In the genomic region with DNA sequence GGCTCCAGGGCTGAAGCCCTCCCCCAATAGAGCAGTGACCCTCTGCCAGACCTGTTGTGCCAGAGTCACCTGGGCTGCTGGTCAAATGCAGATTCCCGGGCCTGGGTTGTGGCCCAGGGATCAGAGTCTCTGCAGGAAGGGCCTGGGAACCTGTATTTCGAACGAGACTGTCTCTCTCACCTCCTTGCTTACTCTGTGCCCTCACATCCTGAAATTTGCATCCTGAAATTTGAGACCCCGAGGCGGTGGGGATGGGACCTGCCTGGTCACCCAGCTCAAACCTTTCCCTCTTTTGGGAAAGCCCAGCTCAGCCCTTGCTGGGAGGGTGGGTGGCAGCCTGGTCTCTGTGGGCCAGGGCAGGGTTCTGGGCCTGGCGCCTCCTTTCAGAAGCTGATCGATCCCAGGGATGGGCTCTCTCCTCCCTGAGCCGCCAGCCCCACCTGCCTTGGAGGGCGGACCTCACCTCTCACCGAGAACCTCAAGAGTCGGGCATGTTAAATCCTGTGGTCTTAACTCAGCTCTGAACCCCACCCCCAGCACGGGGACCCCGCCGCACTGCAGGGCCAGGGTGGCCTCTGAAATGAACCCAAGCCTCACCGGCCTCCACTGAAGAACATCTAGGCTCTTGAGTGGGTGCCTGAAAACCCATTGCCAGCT, we compare ENCODE assay signal across 15 cellular contexts. TPM values are rescaled to one million over a fixed set of nuclear protein-coding genes. Genes with fewer than 3 reads are reported as not detected.
DNase-seq lines count a peak whose midpoint lies in the region; ATAC-seq and TF ChIP-seq lines count a peak whose summit lies in the region.
"Had no signal": no experiment of that assay in that cellular context is flagged by ENCODE, and none has a peak within 500 bp of the region (broad histone marks: within the 10 kb centered on the region; RNA-seq: fewer than 3 reads in every experiment).

No MANE protein-coding gene starts in this region.

- H3K4me1 Mint-ChIP-seq in GM23338 (peaks cover 39% of the 10 kb centered on the region), WTC11 (peaks cover 56% of the 10 kb centered on the region)

- TF ChIP-seq CTCF in GM23338 (conservative IDR thresholded peaks at IDR 0.05; ENCODE audit: low read depth in 2 of 2) = no peak
- no peak for TF ChIP-seq CTCF in WTC11 (IDR thresholded peaks at IDR 0.05)

- H4K20me1 ChIP-seq in BLaER1 (no peaks in the 10 kb centered on the region), GM23338 (replicated peaks; ENCODE audit: insufficient read depth) (peaks cover 6% of the 10 kb centered on the region; the same call in 1 of the 2 replicates)

- no peaks in the 10 kb centered on the region for H3F3A ChIP-seq in GM23338 (replicated peaks; ENCODE audit: low read depth)

- CTCF ChIA-PET in WTC11 (lab: Charles Lee) = interaction anchor here (0.6 to 2.4 kb wide), 6 partner anchors 10 to 83 kb away, joined by 3 to 13 read pairs (median 5); no protein-coding TSS in a partner anchor

- no peaks in the 10 kb centered on the region for H3K9me2 ChIP-seq in GM23338 (ENCODE audit: insufficient read depth)

- DNase-seq in GM23338 (ENCODE audit: low spot score) (peak; percentile 67), WTC11 (ENCODE audit: low spot score) (peak; percentile 55), mucosa of gallbladder (ENCODE audit: low spot score) (peak; percentile 27), COLO829 (ENCODE audit: low spot score) (no peak), T-helper 2 cell (no peak)
- DNase-seq: BE2C, DMS 273 treated with DMSO at 0.1 percent for 48 hours, NCI-H1436, NCI-H2081, NCI-H524 had no signal

- peaks cover 3% of the 10 kb centered on the region; the same call in 1 of the 3 replicates for H3K36me3 Mint-ChIP-seq in GM23338 (ENCODE audit: low read depth)
- no peaks in the 10 kb centered on the region for H3K36me3 Mint-ChIP-seq in WTC11
- H3K36me3 Mint-ChIP-seq: CD8-positive, alpha-beta memory T cell had no signal

- H3K4me3 ChIP-seq in BLaER1 = no peak overlapping the region
- H3K4me3 ChIP-seq in GM23338 = no peak overlapping the region
- H3K4me3 ChIP-seq: SJSA1 had no signal

- H3K27ac ChIP-seq in BLaER1 (no peak overlapping the region), GM23338 (ENCODE audit: low read depth) (no peak overlapping the region)
- H3K27ac ChIP-seq: SJSA1 had no signal

- H3K9me3 Mint-ChIP-seq in GM23338 = no peaks in the 10 kb centered on the region
- H3K9me3 Mint-ChIP-seq in WTC11 = no peaks in the 10 kb centered on the region
- H3K9me3 Mint-ChIP-seq: CD8-positive, alpha-beta memory T cell had no signal

- H3K36me3 ChIP-seq in BLaER1 (no peaks in the 10 kb centered on the region), GM23338 (ENCODE audit: insufficient read depth) (no peaks in the 10 kb centered on the region)
- H3K36me3 ChIP-seq: BE2C, SJSA1 had no signal

- peak overlapping the region; percentile 62 for H3K4me2 ChIP-seq in BLaER1
- H3K4me2 ChIP-seq in GM23338 = peak overlapping the region; percentile 60

- H3K79me2 ChIP-seq in GM23338 (replicated peaks; ENCODE audit: insufficient read depth) = no peaks in the 10 kb centered on the region

- H3K27me3 ChIP-seq in BLaER1 (peaks cover 14% of the 10 kb centered on the region), GM23338 (ENCODE audit: insufficient read depth) (no peaks in the 10 kb centered on the region)
- H3K27me3 ChIP-seq: BE2C, SJSA1 had no signal

- H3K9ac ChIP-seq in BLaER1 = no peak overlapping the region

- H3K27ac Mint-ChIP-seq in GM23338 (peak overlapping the region; percentile 43; the same call in 1 of the 2 replicates), WTC11 (peak overlapping the region; percentile 36; the same call in 1 of the 2 replicates)

- H2AFZ ChIP-seq in GM23338 = no peak overlapping the region

- POLR2A ChIA-PET in WTC11 (lab: Charles Lee) = interaction anchor here (0.6 to 1.3 kb wide), 2 partner anchors 44 to 284 kb away, joined by 5 read pairs; partner anchors contain the start of gene IER5L

- ATAC-seq in GM23338 (peak; percentile 52), WTC11 (peak; percentile 28), HG02571 (IDR thresholded peaks at IDR 0.05; ENCODE audit: unreplicated experiment) (no peak)

- no peaks in the 10 kb centered on the region for H3K9me3 ChIP-seq in BLaER1
- H3K9me3 ChIP-seq: BE2C, SJSA1 had no signal

- H3K4me3 Mint-ChIP-seq in GM23338 (no peak overlapping the region), WTC11 (0 out of 2 replicates have a peak overlapping the region, but pooled peaks have one; percentile 15)

- H3K27me3 Mint-ChIP-seq in GM23338 (ENCODE audit: insufficient read depth, low read depth, poor library complexity) (peaks cover 27% of the 10 kb centered on the region), WTC11 (ENCODE audit: low read depth) (no peaks in the 10 kb centered on the region)
- H3K27me3 Mint-ChIP-seq: CD8-positive, alpha-beta memory T cell had no signal

- H3K4me1 ChIP-seq in BLaER1 = peaks cover 81% of the 10 kb centered on the region
- peaks cover 27% of the 10 kb centered on the region for H3K4me1 ChIP-seq in GM23338 (ENCODE audit: insufficient read depth)
- H3K4me1 ChIP-seq: SJSA1 had no signal

TF ChIP-seq in GM23338, 12 proteins besides CTCF, POLR2A, EP300 and RAD21 (continues in another document):
- no peak for TF ChIP-seq STAT1 (IDR thresholded peaks at IDR 0.05; ENCODE audit: unreplicated experiment)
- TF ChIP-seq, protein P1, sequence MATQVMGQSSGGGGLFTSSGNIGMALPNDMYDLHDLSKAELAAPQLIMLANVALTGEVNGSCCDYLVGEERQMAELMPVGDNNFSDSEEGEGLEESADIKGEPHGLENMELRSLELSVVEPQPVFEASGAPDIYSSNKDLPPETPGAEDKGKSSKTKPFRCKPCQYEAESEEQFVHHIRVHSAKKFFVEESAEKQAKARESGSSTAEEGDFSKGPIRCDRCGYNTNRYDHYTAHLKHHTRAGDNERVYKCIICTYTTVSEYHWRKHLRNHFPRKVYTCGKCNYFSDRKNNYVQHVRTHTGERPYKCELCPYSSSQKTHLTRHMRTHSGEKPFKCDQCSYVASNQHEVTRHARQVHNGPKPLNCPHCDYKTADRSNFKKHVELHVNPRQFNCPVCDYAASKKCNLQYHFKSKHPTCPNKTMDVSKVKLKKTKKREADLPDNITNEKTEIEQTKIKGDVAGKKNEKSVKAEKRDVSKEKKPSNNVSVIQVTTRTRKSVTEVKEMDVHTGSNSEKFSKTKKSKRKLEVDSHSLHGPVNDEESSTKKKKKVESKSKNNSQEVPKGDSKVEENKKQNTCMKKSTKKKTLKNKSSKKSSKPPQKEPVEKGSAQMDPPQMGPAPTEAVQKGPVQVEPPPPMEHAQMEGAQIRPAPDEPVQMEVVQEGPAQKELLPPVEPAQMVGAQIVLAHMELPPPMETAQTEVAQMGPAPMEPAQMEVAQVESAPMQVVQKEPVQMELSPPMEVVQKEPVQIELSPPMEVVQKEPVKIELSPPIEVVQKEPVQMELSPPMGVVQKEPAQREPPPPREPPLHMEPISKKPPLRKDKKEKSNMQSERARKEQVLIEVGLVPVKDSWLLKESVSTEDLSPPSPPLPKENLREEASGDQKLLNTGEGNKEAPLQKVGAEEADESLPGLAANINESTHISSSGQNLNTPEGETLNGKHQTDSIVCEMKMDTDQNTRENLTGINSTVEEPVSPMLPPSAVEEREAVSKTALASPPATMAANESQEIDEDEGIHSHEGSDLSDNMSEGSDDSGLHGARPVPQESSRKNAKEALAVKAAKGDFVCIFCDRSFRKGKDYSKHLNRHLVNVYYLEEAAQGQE (IDR thresholded peaks at IDR 0.05; ENCODE audit: unreplicated experiment) = no peak
- no peak for TF ChIP-seq EZH2phosphoT487 (IDR thresholded peaks at IDR 0.05; ENCODE audit: unreplicated experiment)
- no peak for TF ChIP-seq JUNB (IDR thresholded peaks at IDR 0.05; ENCODE audit: unreplicated experiment)

TF ChIP-seq in WTC11, 78 proteins besides CTCF, POLR2A, EP300 and RAD21:
- no peak for TF ChIP-seq ZNF671 (CRISPR knock-in tag; IDR thresholded peaks at IDR 0.05)
- TF ChIP-seq, protein P2, sequence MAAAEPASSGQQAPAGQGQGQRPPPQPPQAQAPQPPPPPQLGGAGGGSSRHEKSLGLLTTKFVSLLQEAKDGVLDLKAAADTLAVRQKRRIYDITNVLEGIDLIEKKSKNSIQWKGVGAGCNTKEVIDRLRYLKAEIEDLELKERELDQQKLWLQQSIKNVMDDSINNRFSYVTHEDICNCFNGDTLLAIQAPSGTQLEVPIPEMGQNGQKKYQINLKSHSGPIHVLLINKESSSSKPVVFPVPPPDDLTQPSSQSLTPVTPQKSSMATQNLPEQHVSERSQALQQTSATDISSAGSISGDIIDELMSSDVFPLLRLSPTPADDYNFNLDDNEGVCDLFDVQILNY (CRISPR knock-in tag; IDR thresholded peaks at IDR 0.05) = 0 out of 2 replicates have a peak, but pooled peaks have one; percentile 67
- TF ChIP-seq FOXP1 (CRISPR knock-in tag; IDR thresholded peaks at IDR 0.05; ENCODE audit: borderline replicate concordance) = 0 out of 2 replicates have a peak, but pooled peaks have one; percentile 49
TF ChIP-seq in WTC11: peak in this region for 2.

RNA-seq across cellular contexts. Expression of gene IER5L, which starts 44.0 kb away (rescaled TPM):
- total RNA-seq in GM23338 (2014; rRNA removed; shearing (Covaris generic)) = 0.90 and 1.2 TPM in 2 replicates
- polyA plus RNA-seq in GM23338 (2016; fragmentation: Nextera tagmentation; extraction: Ambion mirVana) = 0.19 and 0.24 TPM in 2 replicates
- 4.6 to 5.9 TPM (median 5.1 TPM) in 3 replicates for total RNA-seq in WTC11 (2021)
- 43.5 TPM for total RNA-seq in mucosa of gallbladder
- total RNA-seq: Daoy had no signal

Comparison
In these comparisons a context has a peak if more than half of its experiments do, and no peak if none do; other contexts are left out.
1. DNase-seq: peak in GM23338 (single experiment), WTC11 (single experiment) and mucosa of gallbladder (single experiment); none in COLO829 (single experiment) and T-helper 2 cell (0 of 5).